Comparison of ENCODE assay signal across 25 cellular contexts in genomic region chr6:128067446-128068109, GRCh38.
DNase-seq lines count a peak whose midpoint lies in the region; ATAC-seq and TF ChIP-seq lines count a peak whose summit lies in the region.
"Had no signal": no experiment of that assay in that cellular context is flagged by ENCODE, and none has a peak within 500 bp of the region (broad histone marks: within the 10 kb centered on the region; RNA-seq: fewer than 3 reads in every experiment).

No MANE protein-coding gene starts in this region.

- H3K18ac ChIP-seq in H9 (ENCODE audit: insufficient read length, low read depth, low read length) (no peak overlapping the region), mesendoderm (ENCODE audit: low read length) (no peak overlapping the region)

- no peak for TF ChIP-seq POLR2A in esophagus squamous epithelium (IDR thresholded peaks at IDR 0.05)

- no peaks in the 10 kb centered on the region for H3K36me3 ChIP-seq in endodermal cell (ENCODE audit: control insufficient read depth, insufficient read depth, low read length)
- no peaks in the 10 kb centered on the region for H3K36me3 ChIP-seq in mesendoderm (ENCODE audit: control insufficient read depth, insufficient read depth, low read length)
- peaks cover 0 to 9% (median 0%) of the 10 kb centered on the region in 3 donors for H3K36me3 ChIP-seq in esophagus squamous epithelium
- H3K36me3 ChIP-seq: transverse colon had no signal

- H3K4ac ChIP-seq in H9 (ENCODE audit: low read depth, low read length) (no peak overlapping the region), mesendoderm (ENCODE audit: low read depth, low read length) (no peak overlapping the region)

- H3K9me3 ChIP-seq in H9 (ENCODE audit: control insufficient read depth, low read depth, low read length) (no peaks in the 10 kb centered on the region), endodermal cell (ENCODE audit: control insufficient read depth, low read length) (no peaks in the 10 kb centered on the region), esophagus squamous epithelium (no peaks in the 10 kb centered on the region)
- H3K9me3 ChIP-seq: sigmoid colon, stomach, transverse colon had no signal

- no peak for TF ChIP-seq CTCF in H9 (conservative IDR thresholded peaks at IDR 0.05)
- TF ChIP-seq CTCF in VCaP (conservative IDR thresholded peaks at IDR 0.05) = no peak
- no peak for TF ChIP-seq CTCF in endodermal cell (conservative IDR thresholded peaks at IDR 0.05)
- TF ChIP-seq CTCF in esophagus squamous epithelium (IDR thresholded peaks at IDR 0.05) = no peak

- H3K9me3 Mint-ChIP-seq in H9 (no peaks in the 10 kb centered on the region), endodermal cell (no peaks in the 10 kb centered on the region)
- H3K9me3 Mint-ChIP-seq in activated CD4-positive, alpha-beta memory T cell treated with anti-CD3 and anti-CD28 coated beads for 36 hours = no peaks in the 10 kb centered on the region
- H3K9me3 Mint-ChIP-seq: CD8-positive, alpha-beta memory T cell; immature natural killer cell had no signal

- H4K5ac ChIP-seq in H9 (ENCODE audit: insufficient read length, low read depth, low read length) (no peak overlapping the region), mesendoderm (ENCODE audit: low read length) (no peak overlapping the region)

- H3K4me2 ChIP-seq in H9 (ENCODE audit: insufficient read depth, insufficient read length, low read length) = no peak overlapping the region
- no peak overlapping the region for H3K4me2 ChIP-seq in mesendoderm (ENCODE audit: low read length)

- no peak overlapping the region for H3K14ac ChIP-seq in H9 (ENCODE audit: insufficient read depth, low read length)

- DNase-seq in H9 = peak; percentile 17
- no peak for DNase-seq in endodermal cell
- peak; percentile 4 for DNase-seq in mesendoderm
- DNase-seq in esophagus squamous epithelium (lab: John Stamatoyannopoulos, UW) = no peak
- DNase-seq in activated CD4-positive, alpha-beta memory T cell treated with anti-CD3 and anti-CD28 coated beads for 36 hours = no peak
- DNase-seq: activated gamma-delta T cell treated with Interleukin-2 at 50 U/mL for 16 hours; activated naive CD8-positive, alpha-beta T cell treated with anti-CD3 and anti-CD28 coated beads, Interleukin-2, amount 10 ng/mL, durations not matched to agents 7 days and 5 days; activated T-cell treated with anti-CD3 and anti-CD28 coated beads, Interleukin-2, amount 50 U/mL, for 48 hours; CD8-positive, alpha-beta memory T cell; EL; H7; immature natural killer cell; NCI-H1048; RPMI8226; sigmoid colon; stimulated activated CD4-positive, alpha-beta T cell treated with anti-CD3 and anti-CD28 coated beads, Interleukin-12 subunit alpha, Interleukin-12 subunit beta, amount 100 ng/mL, for 4 hours; stimulated activated CD4-positive, alpha-beta T cell treated with anti-CD3 and anti-CD28 coated beads, Interleukin-4, amount 100 ng/mL, for 1 hour; stomach; T-helper 1 cell; transverse colon had no signal

- H3K27ac ChIP-seq in H9 (ENCODE audit: insufficient read length, low read depth, low read length) (no peak overlapping the region), VCaP (peak overlapping the region; percentile 62), endodermal cell (ENCODE audit: low read depth, low read length) (peak overlapping the region; percentile 78), mesendoderm (ENCODE audit: low read depth, low read length) (no peak overlapping the region), esophagus squamous epithelium (no peak overlapping the region)
- H3K27ac ChIP-seq: sigmoid colon, stomach, transverse colon had no signal

- H2AFZ ChIP-seq in H9 (ENCODE audit: low read length) = no peak overlapping the region

- no peaks in the 10 kb centered on the region for H4K20me1 ChIP-seq in H9 (ENCODE audit: control insufficient read depth, insufficient read depth, insufficient read length)

- ATAC-seq in HG03108 (IDR thresholded peaks at IDR 0.05; ENCODE audit: unreplicated experiment) (no peak), HG03520 (IDR thresholded peaks at IDR 0.05; ENCODE audit: unreplicated experiment) (no peak)

- intact Hi-C loops in esophagus squamous epithelium (cut with DNase I) = no loop called here
- intact Hi-C loops in activated CD4-positive, alpha-beta memory T cell treated with anti-CD3 and anti-CD28 coated beads for 36 hours (cut with micrococcal nuclease) = no loop called here

- H3K27me3 ChIP-seq in H9 (ENCODE audit: insufficient read depth, low read length) (no peaks in the 10 kb centered on the region), endodermal cell (ENCODE audit: control insufficient read depth, insufficient read depth, low read length, poor library complexity, severe bottlenecking) (no peaks in the 10 kb centered on the region), mesendoderm (ENCODE audit: insufficient read depth, low read length, poor library complexity) (no peaks in the 10 kb centered on the region), esophagus squamous epithelium (no peaks in the 10 kb centered on the region)
- H3K27me3 ChIP-seq: sigmoid colon, stomach, transverse colon had no signal

- WGBS in H9 (ENCODE audit: extremely low coverage, insufficient read length, low lambda C conversion rate) = no CpG with 5 or more reads among the region's 11 CpGs
- WGBS in endodermal cell (ENCODE audit: insufficient coverage in 1 of 2, insufficient read length in 1 of 2), 2 experiments = 94 to 97% methylated on average over 7 to 11 of the region's 11 CpGs
- no CpG with 5 or more reads among the region's 11 CpGs for WGBS in mesendoderm (ENCODE audit: extremely low coverage, insufficient coverage, low lambda C conversion rate)
- WGBS in esophagus squamous epithelium, 2 donors = 87 to 92% methylated on average over 10 to 11 of the region's 11 CpGs

- no peak overlapping the region for H2BK20ac ChIP-seq in H9 (ENCODE audit: low read depth, low read length, poor library complexity, severe bottlenecking)

- H2BK15ac ChIP-seq in H9 (ENCODE audit: low read depth, low read length) (no peak overlapping the region), mesendoderm (replicated peaks; ENCODE audit: low read depth) (no peak overlapping the region)

- H3K79me1 ChIP-seq in H9 (ENCODE audit: insufficient read depth, low read depth, low read length, poor library complexity, severe bottlenecking) = no peaks in the 10 kb centered on the region
- no peaks in the 10 kb centered on the region for H3K79me1 ChIP-seq in mesendoderm (ENCODE audit: low read length)

- no peak overlapping the region for H3K56ac ChIP-seq in H9 (ENCODE audit: insufficient read length, low read depth, low read length)
- H3K56ac ChIP-seq in mesendoderm (ENCODE audit: low read length) = no peak overlapping the region

- POLR2A ChIA-PET in activated CD4-positive, alpha-beta memory T cell treated with anti-CD3 and anti-CD28 coated beads for 36 hours (lab: Charles Lee) = no interaction called here

- H3K79me2 ChIP-seq in H9 (ENCODE audit: insufficient read depth, low read length) (no peaks in the 10 kb centered on the region), mesendoderm (ENCODE audit: control insufficient read depth, insufficient read depth, low read length) (no peaks in the 10 kb centered on the region)

- CTCF ChIA-PET in activated CD4-positive, alpha-beta memory T cell treated with anti-CD3 and anti-CD28 coated beads for 36 hours (lab: Charles Lee) = no interaction called here

- H3K4me1 Mint-ChIP-seq in H9 (peaks cover 23 to 32% of the 10 kb centered on the region in 2 experiments), endodermal cell (peaks cover 14% of the 10 kb centered on the region)
- H3K4me1 Mint-ChIP-seq in activated CD4-positive, alpha-beta memory T cell treated with anti-CD3 and anti-CD28 coated beads for 36 hours (ENCODE audit: low read depth) = peaks cover 6% of the 10 kb centered on the region
- H3K4me1 Mint-ChIP-seq: activated naive CD8-positive, alpha-beta T cell treated with anti-CD3 and anti-CD28 coated beads, Interleukin-2, amount 10 ng/mL, durations not matched to agents 7 days and 5 days; B cell; immature natural killer cell had no signal

- H2BK120ac ChIP-seq in H9 (ENCODE audit: low read depth, low read length, poor library complexity, severe bottlenecking) (no peak overlapping the region), mesendoderm (ENCODE audit: low read depth, low read length) (no peak overlapping the region)

- H3K4me3 Mint-ChIP-seq in H9 (no peak overlapping the region), endodermal cell (no peak overlapping the region)
- H3K4me3 Mint-ChIP-seq in activated CD4-positive, alpha-beta memory T cell treated with anti-CD3 and anti-CD28 coated beads for 36 hours = no peak overlapping the region
- H3K4me3 Mint-ChIP-seq: activated naive CD8-positive, alpha-beta T cell treated with anti-CD3 and anti-CD28 coated beads, Interleukin-2, amount 10 ng/mL, durations not matched to agents 7 days and 5 days; B cell; CD8-positive, alpha-beta memory T cell; immature natural killer cell had no signal

- H2AK5ac ChIP-seq in H9 (ENCODE audit: insufficient read length, low read length) (no peak overlapping the region), mesendoderm (ENCODE audit: low read length) (no peak overlapping the region)

- H4K8ac ChIP-seq in H9 (replicated peaks; ENCODE audit: insufficient read length, low read depth, low read length) (no peak overlapping the region), mesendoderm (ENCODE audit: low read depth, low read length) (no peak overlapping the region)

- H4K91ac ChIP-seq in H9 (ENCODE audit: insufficient read length, low read depth, low read length) = no peak overlapping the region

- H3K23ac ChIP-seq in H9 (ENCODE audit: insufficient read length, low read depth, low read length) (no peak overlapping the region), mesendoderm (ENCODE audit: low read length) (no peak overlapping the region)

- H3T11ph ChIP-seq in H9 (ENCODE audit: low read length) = no peak overlapping the region

- H2BK12ac ChIP-seq in H9 (ENCODE audit: insufficient read length, low read depth, low read length) = no peak overlapping the region

- H3K27ac Mint-ChIP-seq in H9 (peak overlapping the region; percentile 58 to 92 (median 79); a peak in 6 of 7 replicates), endodermal cell (peak overlapping the region; percentile 82)
- H3K27ac Mint-ChIP-seq in activated CD4-positive, alpha-beta memory T cell treated with anti-CD3 and anti-CD28 coated beads for 36 hours = no peak overlapping the region
- H3K27ac Mint-ChIP-seq: activated naive CD8-positive, alpha-beta T cell treated with anti-CD3 and anti-CD28 coated beads, Interleukin-2, amount 10 ng/mL, durations not matched to agents 7 days and 5 days; B cell; CD8-positive, alpha-beta memory T cell; immature natural killer cell; progenitor cell of endocrine pancreas had no signal

- H3K4me3 ChIP-seq in endodermal cell (ENCODE audit: low read length) = no peak overlapping the region
- H3K4me3 ChIP-seq in mesendoderm (ENCODE audit: low read length) = no peak overlapping the region
- H3K4me3 ChIP-seq in esophagus squamous epithelium = no peak overlapping the region
- H3K4me3 ChIP-seq: sigmoid colon, stomach, transverse colon had no signal

- no peaks in the 10 kb centered on the region for H3K23me2 ChIP-seq in H9 (ENCODE audit: insufficient read length, low read depth, low read length, poor library complexity, severe bottlenecking)

- no peak overlapping the region for H3K9ac ChIP-seq in H9 (ENCODE audit: extremely low read depth, insufficient read length, low read length)
- no peak overlapping the region for H3K9ac ChIP-seq in endodermal cell (ENCODE audit: extremely low read depth, low read length, poor library complexity, severe bottlenecking)
- H3K9ac ChIP-seq in mesendoderm (ENCODE audit: low read length) = no peak overlapping the region

- H3K36me3 Mint-ChIP-seq in H9 (ENCODE audit: insufficient read depth in 1 of 3, low read depth in 3 of 3) = peaks cover 0 to 9% (median 2%) of the 10 kb centered on the region in 3 experiments; a peak in 2 of 7 replicates
- no peaks in the 10 kb centered on the region for H3K36me3 Mint-ChIP-seq in endodermal cell (ENCODE audit: low read depth)
- H3K36me3 Mint-ChIP-seq in activated CD4-positive, alpha-beta memory T cell treated with anti-CD3 and anti-CD28 coated beads for 36 hours = no peaks in the 10 kb centered on the region
- H3K36me3 Mint-ChIP-seq: immature natural killer cell had no signal

- H2BK5ac ChIP-seq in H9 (ENCODE audit: insufficient read length, low read length) (no peak overlapping the region), mesendoderm (ENCODE audit: low read length) (no peak overlapping the region)

- H3K4me1 ChIP-seq in H9 (ENCODE audit: insufficient read depth, low read length) (no peaks in the 10 kb centered on the region; the same call in 1 of the 2 replicates), endodermal cell (ENCODE audit: control insufficient read depth, insufficient read depth, low read length) (peaks cover 2% of the 10 kb centered on the region), mesendoderm (ENCODE audit: control insufficient read depth, low read depth, low read length) (no peaks in the 10 kb centered on the region), esophagus squamous epithelium (no peaks in the 10 kb centered on the region)
- H3K4me1 ChIP-seq: sigmoid colon, transverse colon had no signal

- H3K27me3 Mint-ChIP-seq in H9 (ENCODE audit: low read depth) (no peaks in the 10 kb centered on the region), endodermal cell (ENCODE audit: insufficient read depth) (no peaks in the 10 kb centered on the region)
- no peaks in the 10 kb centered on the region for H3K27me3 Mint-ChIP-seq in activated CD4-positive, alpha-beta memory T cell treated with anti-CD3 and anti-CD28 coated beads for 36 hours
- H3K27me3 Mint-ChIP-seq: activated naive CD8-positive, alpha-beta T cell treated with anti-CD3 and anti-CD28 coated beads, Interleukin-2, amount 10 ng/mL, durations not matched to agents 7 days and 5 days; B cell; CD8-positive, alpha-beta memory T cell; progenitor cell of endocrine pancreas had no signal

Comparison
In these comparisons a context has a peak if more than half of its experiments do, and no peak if none do; other contexts are left out.
1. DNase-seq: peak in H9 (single experiment) and mesendoderm (single experiment); none in endodermal cell (single experiment), esophagus squamous epithelium (single experiment) and activated CD4-positive, alpha-beta memory T cell treated with anti-CD3 and anti-CD28 coated beads for 36 hours (single experiment).
2. H3K27ac ChIP-seq: peak in VCaP (single experiment) and endodermal cell (single experiment); none in H9 (single experiment), mesendoderm (single experiment) and esophagus squamous epithelium (0 of 4).